Comparison of ENCODE assay signal across 24 cellular contexts in the genomic region with DNA sequence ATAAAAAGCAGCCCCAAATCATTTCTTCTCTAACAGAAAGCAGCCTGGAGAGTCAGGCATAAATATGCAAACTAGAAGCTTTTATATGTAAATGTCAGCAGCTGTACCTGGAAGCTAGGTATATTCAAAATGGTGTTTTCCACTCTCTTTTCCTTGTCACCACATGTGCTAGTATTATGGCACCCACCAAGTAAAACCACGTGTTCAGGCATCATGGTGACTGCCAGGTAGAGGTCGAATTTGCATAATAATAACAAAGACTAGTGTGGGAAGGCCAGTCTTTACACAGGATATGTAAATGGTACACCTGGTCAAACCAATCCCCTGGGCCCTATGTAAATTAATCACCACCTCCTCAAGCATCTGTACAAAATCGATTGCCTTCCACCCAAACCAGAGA.
"Had no signal": no experiment of that assay in that cellular context is flagged by ENCODE, and none has a peak within 500 bp of the region (broad histone marks: within the 10 kb centered on the region; RNA-seq: fewer than 3 reads in every experiment).

No MANE protein-coding gene starts in this region.

- H3K36me3 ChIP-seq: adrenal gland, breast epithelium, MG63, Peyer's patch, SJSA1 had no signal

- H3K9me3 ChIP-seq: adrenal gland, body of pancreas, breast epithelium, MG63, Peyer's patch, SJSA1, SK-N-SH had no signal

- H3K27me3 ChIP-seq: adrenal gland, body of pancreas, breast epithelium, MG63, Peyer's patch, SJSA1 had no signal

- ATAC-seq: activated CD4-positive, alpha-beta T cell treated with anti-CD3 and anti-CD28 coated beads for 36 hours; activated CD4-positive, CD25-positive, alpha-beta regulatory T cell treated with anti-CD3 and anti-CD28 coated beads, Interleukin-2, amount 50 U/mL, for 24 hours; activated CD8-positive, alpha-beta T cell treated with anti-CD3 and anti-CD28 coated beads, Interleukin-2, amount 10 ng/mL, durations not matched to agents 7 days and 5 days; activated naive CD4-positive, alpha-beta T cell treated with anti-CD3 and anti-CD28 coated beads, Interleukin-2, amount 50 U/mL, for 72 hours; body of pancreas had no signal

- H3K4me1 ChIP-seq: adrenal gland, body of pancreas, breast epithelium, Peyer's patch, SJSA1 had no signal

- H3K9ac ChIP-seq: SK-N-SH had no signal

- H3K27ac ChIP-seq: adrenal gland, body of pancreas, breast epithelium, Peyer's patch, SJSA1 had no signal

- H3K4me3 ChIP-seq: adrenal gland, body of pancreas, breast epithelium, MG63, Peyer's patch, SJSA1 had no signal

- DNase-seq: activated CD4-positive, alpha-beta T cell treated with anti-CD3 and anti-CD28 coated beads for 36 hours; activated CD4-positive, alpha-beta T cell treated with anti-CD3 and anti-CD28 coated beads, Interleukin-2, amount 10 ng/mL, durations not matched to agents 7 days and 5 days; activated CD4-positive, alpha-beta T cell treated with anti-CD3 and anti-CD28 coated beads, Interleukin-2, amount 50 U/mL, for 48 hours; activated CD8-positive, alpha-beta T cell treated with anti-CD3 and anti-CD28 coated beads, Interleukin-2, amount 10 ng/mL, durations not matched to agents 7 days and 5 days; activated gamma-delta T cell; activated naive CD4-positive, alpha-beta T cell treated with anti-CD3 and anti-CD28 coated beads for 36 hours; activated T-cell treated with anti-CD3 and anti-CD28 coated beads, Interleukin-2, amount 50 U/mL, for 24 hours; adrenal gland; body of pancreas; Kasumi-1; MG63; NCI-H1092; NCI-H1436 treated with DMSO at 0.1 percent for 48 hours; NCI-H1694 treated with DMSO at 0.1 percent for 48 hours; NCI-H2029; NCI-H345; Peyer's patch; RPMI8226; SHP77 treated with DMSO at 0.1 percent for 48 hours; SK-N-SH had no signal
